Comparison of ENCODE assay signal across 8 cellular contexts in genomic region chr12:51025748-51026654, GRCh38. TPM values are rescaled to one million over a fixed set of nuclear protein-coding genes. Genes with fewer than 3 reads are reported as not detected.
DNase-seq lines count a peak whose midpoint lies in the region; ATAC-seq and TF ChIP-seq lines count a peak whose summit lies in the region.

Gene SLC11A2 (minus strand): TSS chr12:51026384. CDS start chr12:51010728, 15,656 bp downstream.

- H3K4me3 ChIP-seq in mucosa of descending colon: peak within 1 kb of the TSS; percentile 79

- intact Hi-C loops in mucosa of descending colon (cut with DNase I, micrococcal nuclease): no loop called here

- H3K36me3 ChIP-seq in mucosa of descending colon (ENCODE audit: low read depth): no peaks in the 10 kb centered on the region

- H3K9me3 ChIP-seq in mucosa of descending colon: no peaks in the 10 kb centered on the region

- no peak for TF ChIP-seq CTCF in mucosa of descending colon (IDR thresholded peaks at IDR 0.05)

- TF ChIP-seq EP300 in Ishikawa (IDR thresholded peaks at IDR 0.05; ENCODE audit: borderline replicate concordance): no peak; the same call in 1 of the 2 replicates

- H3K4me1 ChIP-seq in mucosa of descending colon (ENCODE audit: low read depth): peaks cover 12% of the 10 kb centered on the region

- peak within 1 kb of the TSS; percentile 94 for H3K27ac ChIP-seq in epithelial cell of prostate

- peak; percentile 86 for ATAC-seq in GM21576 (IDR thresholded peaks at IDR 0.05; ENCODE audit: unreplicated experiment)
- peak; percentile 96 for ATAC-seq in mucosa of descending colon

- DNase-seq in DMS114 treated with DMSO at 0.1 percent for 48 hours (lab: John Stamatoyannopoulos, UW; ENCODE audit: unreplicated experiment) (peak; percentile 91), OCI-M2 (lab: John Stamatoyannopoulos, UW; ENCODE audit: unreplicated experiment) (peak; percentile 71), activated T-cell treated with anti-CD3 and anti-CD28 coated beads for 4 hours (peak; percentile 84), epithelial cell of prostate (ENCODE audit: low read depth, low spot score) (peak; percentile 75), mucosa of descending colon (peak; percentile 96 to 97 (median 97))
- peak; percentile 76 to 84 for DNase-seq in stimulated activated CD8-positive, alpha-beta memory T cell treated with anti-CD3 and anti-CD28 coated beads, Interleukin-4, amount 100 ng/mL, for 1 hour (ENCODE audit: low read depth in 2 of 2, low spot score in 1 of 2)

- no peak for TF ChIP-seq RAD21 in Ishikawa (IDR thresholded peaks at IDR 0.05; ENCODE audit: low read depth)

TF ChIP-seq in Ishikawa, 13 proteins besides CTCF, POLR2A, EP300 and RAD21:
- TF ChIP-seq CEBPB (IDR thresholded peaks at IDR 0.05) (no peak), FOXM1 (IDR thresholded peaks at IDR 0.05; ENCODE audit: borderline replicate concordance, low read depth) (no peak; the same call in 1 of the 2 replicates), CREB1 (IDR thresholded peaks at IDR 0.05; ENCODE audit: low read depth) (no peak; the same call in 1 of the 2 replicates), ZBTB7A (IDR thresholded peaks at IDR 0.05; ENCODE audit: low read depth) (peak; percentile 95), YY1 (IDR thresholded peaks at IDR 0.05; ENCODE audit: low read depth) (peak; percentile 77), REST (IDR thresholded peaks at IDR 0.05; ENCODE audit: low read depth) (no peak), USF1 (IDR thresholded peaks at IDR 0.05) (peak; percentile 79), NFIC (IDR thresholded peaks at IDR 0.05) (peak; percentile 71; the same call in 1 of the 2 replicates), TAF1 (IDR thresholded peaks at IDR 0.05; ENCODE audit: low read depth) (peak; percentile 77), TEAD4 (IDR thresholded peaks at IDR 0.05) (peak; percentile 17), TCF12 (IDR thresholded peaks at IDR 0.05; ENCODE audit: low read depth) (peak; percentile 43; the same call in 1 of the 2 replicates), EGR1 (IDR thresholded peaks at IDR 0.05) (peak; percentile 99), MAX (IDR thresholded peaks at IDR 0.05) (peak; percentile 85)

RNA-seq across cellular contexts. Expression of gene SLC11A2, which starts in this region (rescaled TPM):
- total RNA-seq in mucosa of descending colon: 10 to 100 TPM; 32.3 to 48.9 (median 43.0) TPM

Comparison
In these comparisons a context has a peak if more than half of its experiments do, and no peak if none do; other contexts are left out.
1. Peak in every context shown above with its lines: DNase-seq, ATAC-seq, H3K4me3 ChIP-seq and H3K27ac ChIP-seq.